Comparison of ENCODE assay signal across 29 cellular contexts in the genomic region with DNA sequence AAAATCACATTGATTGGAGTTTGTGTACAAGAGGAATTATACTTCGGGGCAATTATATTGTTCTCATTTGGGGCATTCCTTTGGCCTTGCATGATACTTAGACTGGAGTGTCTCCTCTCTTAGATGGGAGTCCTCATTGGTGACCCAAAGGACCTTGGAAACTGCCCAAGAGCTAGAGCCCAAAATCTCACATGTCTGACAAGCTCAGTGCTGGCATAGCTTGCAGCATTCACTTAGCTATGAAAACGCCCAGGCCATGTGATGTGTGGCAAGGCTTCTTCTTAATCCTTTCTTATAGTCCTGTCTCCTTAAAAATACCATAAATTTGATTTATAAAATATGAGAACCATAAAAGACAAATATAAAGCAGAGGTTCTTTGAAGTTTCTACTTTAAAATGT.
DNase-seq lines count a peak whose midpoint lies in the region; TF ChIP-seq lines count a peak whose summit lies in the region.
"Had no signal": no experiment of that assay in that cellular context is flagged by ENCODE, and none has a peak within 500 bp of the region (broad histone marks: within the 10 kb centered on the region; RNA-seq: fewer than 3 reads in every experiment).

No MANE protein-coding gene starts in this region.

- peaks cover 5% of the 10 kb centered on the region for H3K4me1 Mint-ChIP-seq in neural progenitor cell
- H3K4me1 Mint-ChIP-seq: nephron progenitor cell had no signal

- H3K36me3 ChIP-seq in thyroid gland (no peaks in the 10 kb centered on the region), neural progenitor cell (no peaks in the 10 kb centered on the region)
- H3K36me3 ChIP-seq: HAP-1, lower lobe of right lung, Peyer's patch, SJCRH30, spleen, transverse colon had no signal

- no peak for TF ChIP-seq CTCF in thyroid gland (IDR thresholded peaks at IDR 0.05)
- no peak for TF ChIP-seq CTCF in neural progenitor cell (IDR thresholded peaks at IDR 0.05)
- TF ChIP-seq CTCF in dorsolateral prefrontal cortex (IDR thresholded peaks at IDR 0.05 in 54 of 56, conservative IDR thresholded peaks at IDR 0.05 in 2 of 56; ENCODE audit: low read depth in 1 of 56, partially characterized antibody in 56 of 56): no peak

- no peaks in the 10 kb centered on the region for H3K79me2 ChIP-seq in neural progenitor cell (ENCODE audit: low read depth)

- TF ChIP-seq POLR2A in thyroid gland (IDR thresholded peaks at IDR 0.05): no peak

- no peaks in the 10 kb centered on the region for H3K9me3 Mint-ChIP-seq in neural progenitor cell
- H3K9me3 Mint-ChIP-seq: activated naive CD4-positive, alpha-beta T cell treated with anti-CD3 and anti-CD28 coated beads, Interleukin-2, amount 50 U/mL, for 24 hours; nephron progenitor cell had no signal

- no peaks in the 10 kb centered on the region for H3K36me3 Mint-ChIP-seq in neural progenitor cell
- H3K36me3 Mint-ChIP-seq: activated naive CD4-positive, alpha-beta T cell treated with anti-CD3 and anti-CD28 coated beads, Interleukin-2, amount 50 U/mL, for 24 hours had no signal

- H3K27ac Mint-ChIP-seq in neural progenitor cell: no peak overlapping the region
- H3K27ac Mint-ChIP-seq: activated naive CD4-positive, alpha-beta T cell treated with anti-CD3 and anti-CD28 coated beads, Interleukin-2, amount 50 U/mL, for 24 hours; nephron progenitor cell had no signal

- no peak overlapping the region for H3K4me2 ChIP-seq in neural progenitor cell

- no peak overlapping the region for H3K9ac ChIP-seq in neural progenitor cell

- H3K27me3 ChIP-seq in thyroid gland (no peaks in the 10 kb centered on the region), neural progenitor cell (no peaks in the 10 kb centered on the region), dorsolateral prefrontal cortex (no peaks in the 10 kb centered on the region)
- H3K27me3 ChIP-seq: Peyer's patch, SJCRH30, spleen, transverse colon had no signal

- no peak overlapping the region for H3K4me3 ChIP-seq in thyroid gland (replicated peaks in 1 of 3)
- no peak overlapping the region for H3K4me3 ChIP-seq in neural progenitor cell
- no peak overlapping the region for H3K4me3 ChIP-seq in dorsolateral prefrontal cortex
- H3K4me3 ChIP-seq: coronary artery, HAP-1, lower lobe of right lung, Peyer's patch, SJCRH30, spleen, transverse colon had no signal

- no peak overlapping the region for H3K4me3 Mint-ChIP-seq in neural progenitor cell
- H3K4me3 Mint-ChIP-seq: activated naive CD4-positive, alpha-beta T cell treated with anti-CD3 and anti-CD28 coated beads, Interleukin-2, amount 50 U/mL, for 24 hours; nephron progenitor cell had no signal

- intact Hi-C loops in cardiac septum (cut with DNase I): no loop called here
- intact Hi-C loops in thyroid gland (cut with DNase I): no loop called here
- intact Hi-C loops in dorsolateral prefrontal cortex (cut with DNase I): no loop called here

- H4K20me1 ChIP-seq in neural progenitor cell (ENCODE audit: low read depth): no peaks in the 10 kb centered on the region

- WGBS in thyroid gland, 2 donors: 24 to 32% methylated on average over 2 of the region's 2 CpGs

- peak; percentile 19 for DNase-seq in astrocyte of the hippocampus (ENCODE audit: low read depth, low spot score)
- peak; percentile 80 for DNase-seq in cardiac septum (ENCODE audit: low spot score)
- peak; percentile 32 for DNase-seq in medulla oblongata (ENCODE audit: extremely low spot score)
- DNase-seq in thyroid gland: peak; percentile 74 to 86
- DNase-seq in GM03348 (ENCODE audit: low spot score): no peak
- no peak for DNase-seq in neural progenitor cell (ENCODE audit: low spot score)
- DNase-seq in dorsolateral prefrontal cortex: no peak
- DNase-seq: activated CD4-positive, alpha-beta T cell treated with anti-CD3 and anti-CD28 coated beads for 48 hours; C1 segment of cervical spinal cord; COR-L47; DMS53; erythroblast; head of caudate nucleus; KBM-7; lower lobe of right lung; NCI-H1092 treated with DMSO at 0.1 percent for 48 hours; NCI-H187 treated with DMSO at 0.1 percent for 48 hours; NCI-H526 treated with DMSO at 0.1 percent for 48 hours; nephron progenitor cell; Peyer's patch; SJCRH30; spleen; stimulated activated CD4-positive, alpha-beta T cell treated with anti-CD3 and anti-CD28 coated beads, Interleukin-2, amount 100 ng/mL, for 24 hours; T1000; transverse colon had no signal

- H3K27ac ChIP-seq in thyroid gland: peak overlapping the region in 2 of 3 donors; percentile 7 to 20
- no peak overlapping the region for H3K27ac ChIP-seq in neural progenitor cell
- no peak overlapping the region for H3K27ac ChIP-seq in dorsolateral prefrontal cortex
- H3K27ac ChIP-seq: coronary artery, lower lobe of right lung, Peyer's patch, SJCRH30, spleen, transverse colon, VCaP had no signal

- H3K9me3 ChIP-seq in thyroid gland (no peaks in the 10 kb centered on the region), neural progenitor cell (ENCODE audit: low read depth) (no peaks in the 10 kb centered on the region)
- H3K9me3 ChIP-seq: HAP-1, lower lobe of right lung, Peyer's patch, SJCRH30, spleen, transverse colon had no signal

- no peaks in the 10 kb centered on the region for H3F3A ChIP-seq in neural progenitor cell (ENCODE audit: low read depth)

- peaks cover 11 to 12% of the 10 kb centered on the region in 2 donors for H3K4me1 ChIP-seq in thyroid gland
- peaks cover 5% of the 10 kb centered on the region for H3K4me1 ChIP-seq in neural progenitor cell
- H3K4me1 ChIP-seq: HAP-1, lower lobe of right lung, SJCRH30 had no signal

- H2AFZ ChIP-seq in neural progenitor cell (replicated peaks): no peak overlapping the region

- peaks cover 3% of the 10 kb centered on the region for H3K27me3 Mint-ChIP-seq in neural progenitor cell (ENCODE audit: insufficient read depth, low read depth)

Comparison
In these comparisons a context has a peak if more than half of its experiments do, and no peak if none do; other contexts are left out.
1. DNase-seq: peak in astrocyte of the hippocampus (single experiment), cardiac septum (single experiment), medulla oblongata (single experiment) and thyroid gland (2 of 2); none in GM03348 (single experiment), neural progenitor cell (single experiment) and dorsolateral prefrontal cortex (0 of 10).
2. H3K27ac ChIP-seq: peak in thyroid gland (2 of 3); none in neural progenitor cell (single experiment) and dorsolateral prefrontal cortex (0 of 59).